14 cellular contexts compared by ENCODE assay signal in genomic region chr2:166376873-166377272, GRCh38. TPM values are rescaled to one million over a fixed set of nuclear protein-coding genes. Genes with fewer than 3 reads are reported as not detected.
DNase-seq lines count a peak whose midpoint lies in the region; ATAC-seq and TF ChIP-seq lines count a peak whose summit lies in the region.
"Had no signal": no experiment of that assay in that cellular context is flagged by ENCODE, and none has a peak within 500 bp of the region (broad histone marks: within the 10 kb centered on the region; RNA-seq: fewer than 3 reads in every experiment).

No MANE protein-coding gene starts in this region.

- H3K36me3 ChIP-seq in GM23338 (ENCODE audit: insufficient read depth) (no peaks in the 10 kb centered on the region), PC-3 (ENCODE audit: low read depth, low read length) (no peaks in the 10 kb centered on the region)

- H3K4me2 ChIP-seq in GM23338 (peak overlapping the region; percentile 72), PC-3 (ENCODE audit: low read length) (peak overlapping the region; percentile 95)

- H3K27ac ChIP-seq in GM23338 (ENCODE audit: low read depth), result peak overlapping the region; percentile 56
- H3K27ac ChIP-seq in PC-3 (ENCODE audit: low read length), result no peak overlapping the region

- POLR2A ChIA-PET in PC-3 (lab: Charles Lee; ENCODE audit: unreplicated experiment), result no interaction called here

- H3K27ac Mint-ChIP-seq in GM23338 (no peak overlapping the region), glutamatergic neuron (ENCODE audit: unreplicated experiment) (peak overlapping the region; percentile 82)
- no peak overlapping the region for H3K27ac Mint-ChIP-seq in activated T-helper 2 cell treated with anti-CD3 and anti-CD28 coated beads, Interferon-gamma antibody, Interleukin-2, Interleukin-4, amounts not matched to agents 10 μg/mL and 5 μg/mL and 100 μg/mL, durations not matched to agents 14 hours and 24 hours and 36 hours
- H3K27ac Mint-ChIP-seq: immature natural killer cell had no signal

- DNase-seq in GM23338 (ENCODE audit: low spot score) (no peak), PC-3 (no peak), glutamatergic neuron (no peak), retina (peak; percentile 57), pons (ENCODE audit: low spot score) (no peak), dedifferentiated amniotic fluid mesenchymal stem cell (ENCODE audit: extremely low spot score) (no peak)
- no peak for DNase-seq in activated T-helper 2 cell treated with anti-CD3 and anti-CD28 coated beads, Interferon-gamma antibody, Interleukin-2, Interleukin-4, amounts not matched to agents 10 μg/mL and 5 μg/mL and 100 μg/mL, durations not matched to agents 14 hours and 24 hours and 36 hours (ENCODE audit: low spot score)
- DNase-seq: activated CD4-positive, alpha-beta T cell treated with anti-CD3 and anti-CD28 coated beads, Interleukin-2, amount 50 U/mL, for 4 hours; activated T-cell treated with anti-CD3 and anti-CD28 coated beads, Interleukin-2, amount 50 U/mL, for 48 hours; cerebellar nuclear complex; immature natural killer cell; NCI-H1436; NK-92 treated with Interleukin-12 subunit alpha and Interleukin-12 subunit beta, amount 100 ng/mL, for 24 hours had no signal

- no TSS peak for BruUV-seq in PC-3 (replicated peaks; lab: Mats Ljungman, UMichigan)

- H3F3A ChIP-seq in GM23338 (replicated peaks; ENCODE audit: low read depth) (no peaks in the 10 kb centered on the region), PC-3 (ENCODE audit: low read length, unreplicated experiment) (no peaks in the 10 kb centered on the region)

- H3K79me2 ChIP-seq in GM23338 (replicated peaks; ENCODE audit: insufficient read depth) (no peaks in the 10 kb centered on the region), PC-3 (ENCODE audit: low read length) (no peaks in the 10 kb centered on the region)

- no peaks in the 10 kb centered on the region for H3K9me2 ChIP-seq in GM23338 (ENCODE audit: insufficient read depth)
- H3K9me2 ChIP-seq in PC-3 (replicated peaks; ENCODE audit: low read length), result no peaks in the 10 kb centered on the region

- peaks cover 37% of the 10 kb centered on the region for H3K4me1 Mint-ChIP-seq in GM23338
- peaks cover 5% of the 10 kb centered on the region for H3K4me1 Mint-ChIP-seq in glutamatergic neuron (ENCODE audit: low read depth, unreplicated experiment)
- H3K4me1 Mint-ChIP-seq in activated T-helper 2 cell treated with anti-CD3 and anti-CD28 coated beads, Interferon-gamma antibody, Interleukin-2, Interleukin-4, amounts not matched to agents 10 μg/mL and 5 μg/mL and 100 μg/mL, durations not matched to agents 14 hours and 24 hours and 36 hours (ENCODE audit: low read depth), result peaks cover 10% of the 10 kb centered on the region

- H3K27me3 Mint-ChIP-seq in GM23338 (ENCODE audit: insufficient read depth, low read depth, poor library complexity), result peaks cover 3% of the 10 kb centered on the region
- no peaks in the 10 kb centered on the region for H3K27me3 Mint-ChIP-seq in glutamatergic neuron (ENCODE audit: unreplicated experiment)
- peaks cover 45% of the 10 kb centered on the region for H3K27me3 Mint-ChIP-seq in activated T-helper 2 cell treated with anti-CD3 and anti-CD28 coated beads, Interferon-gamma antibody, Interleukin-2, Interleukin-4, amounts not matched to agents 10 μg/mL and 5 μg/mL and 100 μg/mL, durations not matched to agents 14 hours and 24 hours and 36 hours (ENCODE audit: low read depth)

- H3K4me1 ChIP-seq in GM23338 (ENCODE audit: insufficient read depth), result peaks cover 27% of the 10 kb centered on the region
- peaks cover 14% of the 10 kb centered on the region for H3K4me1 ChIP-seq in PC-3 (ENCODE audit: insufficient read depth, low read length)

- H4K20me1 ChIP-seq in GM23338 (replicated peaks; ENCODE audit: insufficient read depth) (no peaks in the 10 kb centered on the region), PC-3 (ENCODE audit: low read length) (no peaks in the 10 kb centered on the region)

- H3K36me3 Mint-ChIP-seq in GM23338 (ENCODE audit: low read depth) (no peaks in the 10 kb centered on the region), glutamatergic neuron (ENCODE audit: unreplicated experiment) (no peaks in the 10 kb centered on the region)
- no peaks in the 10 kb centered on the region for H3K36me3 Mint-ChIP-seq in activated T-helper 2 cell treated with anti-CD3 and anti-CD28 coated beads, Interferon-gamma antibody, Interleukin-2, Interleukin-4, amounts not matched to agents 10 μg/mL and 5 μg/mL and 100 μg/mL, durations not matched to agents 14 hours and 24 hours and 36 hours (ENCODE audit: low read depth)
- H3K36me3 Mint-ChIP-seq: immature natural killer cell had no signal

- CTCF ChIA-PET in PC-3 (lab: Charles Lee), result no interaction called here

- H3K9me3 Mint-ChIP-seq in GM23338, result no peaks in the 10 kb centered on the region
- H3K9me3 Mint-ChIP-seq in glutamatergic neuron (ENCODE audit: unreplicated experiment), result peaks cover 2% of the 10 kb centered on the region
- H3K9me3 Mint-ChIP-seq in activated T-helper 2 cell treated with anti-CD3 and anti-CD28 coated beads, Interferon-gamma antibody, Interleukin-2, Interleukin-4, amounts not matched to agents 10 μg/mL and 5 μg/mL and 100 μg/mL, durations not matched to agents 14 hours and 24 hours and 36 hours, result no peaks in the 10 kb centered on the region

- H3K4me3 Mint-ChIP-seq in GM23338 (peak overlapping the region; percentile 89), glutamatergic neuron (ENCODE audit: unreplicated experiment) (peak overlapping the region; percentile 92)
- no peak overlapping the region for H3K4me3 Mint-ChIP-seq in activated T-helper 2 cell treated with anti-CD3 and anti-CD28 coated beads, Interferon-gamma antibody, Interleukin-2, Interleukin-4, amounts not matched to agents 10 μg/mL and 5 μg/mL and 100 μg/mL, durations not matched to agents 14 hours and 24 hours and 36 hours (ENCODE audit: low read depth)

- TF ChIP-seq CTCF in GM23338 (conservative IDR thresholded peaks at IDR 0.05; ENCODE audit: low read depth in 2 of 2) (no peak), PC-3 (conservative IDR thresholded peaks at IDR 0.05; ENCODE audit: low read depth, low read length) (no peak), glutamatergic neuron (IDR thresholded peaks at IDR 0.05; ENCODE audit: partially characterized antibody, unreplicated experiment) (no peak)

- no peaks in the 10 kb centered on the region for H3K27me3 ChIP-seq in GM23338 (ENCODE audit: insufficient read depth)
- peaks cover 6% of the 10 kb centered on the region; the same call in 1 of the 2 replicates for H3K27me3 ChIP-seq in PC-3 (ENCODE audit: low read length)

- ATAC-seq in GM23338, result no peak
- ATAC-seq in PC-3, result no peak
- no peak for ATAC-seq in GM21786 (IDR thresholded peaks at IDR 0.05; ENCODE audit: unreplicated experiment)

- H2AFZ ChIP-seq in GM23338 (peak overlapping the region; percentile 94), PC-3 (ENCODE audit: low read length) (0 out of 2 replicates have a peak overlapping the region, but pooled peaks have one; percentile 95)

- intact Hi-C loops in PC-3 (cut with micrococcal nuclease), result loop anchor here (5.0 kb wide), 2 partner anchors 140 to 425 kb away; partner anchors contain the start of gene TTC21B
- intact Hi-C loops in activated T-helper 2 cell treated with anti-CD3 and anti-CD28 coated beads, Interferon-gamma antibody, Interleukin-2, Interleukin-4, amounts not matched to agents 10 μg/mL and 5 μg/mL and 100 μg/mL, durations not matched to agents 14 hours and 24 hours and 36 hours (cut with micrococcal nuclease), result no loop called here

- no peaks in the 10 kb centered on the region for H3K9me3 ChIP-seq in PC-3 (ENCODE audit: low read length)

- H3K9ac ChIP-seq in PC-3 (ENCODE audit: low read length), result no peak overlapping the region

- H3K4me3 ChIP-seq in GM23338 (peak overlapping the region; percentile 88), PC-3 (ENCODE audit: low read length) (no peak overlapping the region)

RNA-seq across cellular contexts. Expression of gene SCN9A, which starts 1.1 kb away (rescaled TPM):
- 8.8 and 10.5 TPM in 2 replicates for total RNA-seq in GM23338 (2014; rRNA removed; shearing (Covaris generic))
- 8.1 and 9.5 TPM in 2 replicates for polyA plus RNA-seq in GM23338 (2016; fragmentation: Nextera tagmentation; extraction: Ambion mirVana)
- total RNA-seq in PC-3 (2014; rRNA removed) (3.4 and 7.0 TPM in 2 replicates), glutamatergic neuron (ENCODE audit: unreplicated experiment) (11.2 TPM)
- total RNA-seq in activated T-helper 2 cell treated with anti-CD3 and anti-CD28 coated beads, Interferon-gamma antibody, Interleukin-2, Interleukin-4, amounts not matched to agents 10 μg/mL and 5 μg/mL and 100 μg/mL, durations not matched to agents 14 hours and 24 hours and 36 hours, result 0.16 TPM in 1 of 2 replicates, not detected in the other
